In the genomic region with DNA sequence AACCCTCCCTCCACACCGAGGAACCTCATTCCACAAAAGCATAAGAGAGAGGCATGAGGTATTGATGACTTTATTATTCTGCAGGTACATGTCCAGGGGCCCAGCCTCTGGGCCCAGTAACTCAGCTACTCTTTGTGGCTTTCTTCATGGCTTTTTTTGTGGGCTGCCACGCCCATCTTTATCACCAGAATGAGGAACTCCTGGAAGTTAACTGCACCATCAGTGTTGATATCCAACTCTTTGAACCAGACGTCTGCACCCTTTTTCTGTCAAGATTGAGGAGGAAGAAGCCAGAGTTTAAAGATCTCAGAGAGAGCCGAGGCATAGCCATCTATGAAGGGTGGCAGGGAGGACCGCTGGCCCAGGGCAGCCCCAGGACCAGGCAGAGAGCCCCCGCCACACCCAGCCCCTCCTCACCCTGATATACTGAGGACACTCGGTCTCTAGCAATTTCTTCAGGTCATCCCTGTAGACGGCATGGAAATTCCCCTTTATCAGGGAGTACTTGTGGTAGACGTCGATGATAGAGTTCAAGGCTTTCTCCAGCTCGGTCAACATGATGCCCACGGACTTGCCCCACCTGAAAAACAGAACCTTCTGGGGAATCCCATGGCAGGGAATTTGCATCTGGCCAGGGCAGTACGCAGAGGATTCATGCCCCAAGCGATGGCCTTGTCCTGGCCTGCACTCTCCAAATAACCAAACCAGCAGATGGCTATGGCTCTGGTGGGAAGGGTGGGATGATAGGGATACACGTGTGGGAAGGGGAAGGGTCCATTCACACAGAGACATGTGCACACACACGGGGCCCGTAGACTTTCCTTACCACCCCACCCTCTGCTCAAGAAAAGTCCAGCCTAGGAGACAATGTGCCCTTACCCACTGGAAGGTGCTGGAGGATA, we compare ENCODE assay signal across 22 cellular contexts. TPM values are rescaled to one million over a fixed set of nuclear protein-coding genes. Genes with fewer than 3 reads are reported as not detected.
DNase-seq lines count a peak whose midpoint lies in the region; ATAC-seq and TF ChIP-seq lines count a peak whose summit lies in the region.
"Had no signal": no experiment of that assay in that cellular context is flagged by ENCODE, and none has a peak within 500 bp of the region (broad histone marks: within the 10 kb centered on the region; RNA-seq: fewer than 3 reads in every experiment).

No MANE protein-coding gene starts in this region.

- no peak overlapping the region for H2AFZ ChIP-seq in mammary epithelial cell (ENCODE audit: low read depth, low read length)
- H2AFZ ChIP-seq: neural progenitor cell had no signal

- peaks cover 0 to 2% (median 0%) of the 10 kb centered on the region in 7 donors for H3K9me3 Mint-ChIP-seq in CD14-positive monocyte
- H3K9me3 Mint-ChIP-seq: activated naive CD8-positive, alpha-beta T cell treated with anti-CD3 and anti-CD28 coated beads for 36 hours; neural progenitor cell had no signal

- H3K27me3 ChIP-seq in mammary epithelial cell (ENCODE audit: insufficient read depth, low read length) (no peaks in the 10 kb centered on the region), mononuclear cell (ENCODE audit: insufficient read depth, low read length) (no peaks in the 10 kb centered on the region), foreskin keratinocyte (peaks cover 7% of the 10 kb centered on the region)
- H3K27me3 ChIP-seq: body of pancreas, neural progenitor cell had no signal

- 64% methylated on average over 12 of the region's 17 CpGs for WGBS in mammary epithelial cell (ENCODE audit: low coverage, missing lambda C conversion rate)

- peaks cover 0 to 1% (median 0%) of the 10 kb centered on the region in 3 donors for H3K27me3 Mint-ChIP-seq in CD14-positive monocyte (ENCODE audit: low read depth in 3 of 3)

- H3K27ac ChIP-seq in mammary epithelial cell (ENCODE audit: insufficient read depth, low read depth, low read length) (no peak overlapping the region), foreskin keratinocyte (no peak overlapping the region)
- H3K27ac ChIP-seq: body of pancreas, C4-2B, epithelial cell of prostate, gastroesophageal sphincter, neural progenitor cell had no signal

- H3K27ac Mint-ChIP-seq in CD14-positive monocyte: peak overlapping the region; percentile 97 to 100 (median 99)
- H3K27ac Mint-ChIP-seq: activated CD4-positive, alpha-beta T cell treated with anti-CD3 and anti-CD28 coated beads for 36 hours; activated naive CD8-positive, alpha-beta T cell treated with anti-CD3 and anti-CD28 coated beads for 36 hours; neural progenitor cell had no signal

- in situ Hi-C loops in mammary epithelial cell (cut with MboI; ENCODE audit: low sequenced_read_pairs in 2 of 2): no loop called here

- no peaks in the 10 kb centered on the region for H3K36me3 ChIP-seq in mammary epithelial cell (ENCODE audit: insufficient read depth, low read length)
- H3K36me3 ChIP-seq: gastroesophageal sphincter, neural progenitor cell had no signal

- H3K9me3 ChIP-seq in mammary epithelial cell (replicated peaks; ENCODE audit: insufficient read depth, low read length) (no peaks in the 10 kb centered on the region), mononuclear cell (ENCODE audit: low read depth, low read length) (no peaks in the 10 kb centered on the region)
- H3K9me3 ChIP-seq: body of pancreas, gastroesophageal sphincter had no signal

- H4K20me1 ChIP-seq in mammary epithelial cell (ENCODE audit: insufficient read depth, low read length): no peaks in the 10 kb centered on the region

- BruUV-seq in mammary epithelial cell (replicated peaks; lab: Mats Ljungman, UMichigan): TSS peak; percentile 96

- peaks cover 95% of the 10 kb centered on the region for H3K4me1 Mint-ChIP-seq in CD14-positive monocyte
- H3K4me1 Mint-ChIP-seq: activated CD4-positive, alpha-beta T cell treated with anti-CD3 and anti-CD28 coated beads for 36 hours; activated naive CD8-positive, alpha-beta T cell treated with anti-CD3 and anti-CD28 coated beads for 36 hours; neural progenitor cell had no signal

- CTCF ChIA-PET in mammary epithelial cell (lab: Charles Lee; ENCODE audit: low non-redundant PET): no interaction called here

- ATAC-seq in GM21423 (IDR thresholded peaks at IDR 0.05; ENCODE audit: unreplicated experiment) (no peak), foreskin keratinocyte (no peak)
- ATAC-seq: activated CD4-positive, alpha-beta T cell treated with anti-CD3 and anti-CD28 coated beads for 36 hours; body of pancreas; gastroesophageal sphincter had no signal

- H3K79me2 ChIP-seq in mammary epithelial cell (ENCODE audit: insufficient read depth, low read length): no peaks in the 10 kb centered on the region

- H3K4me1 ChIP-seq in mammary epithelial cell (ENCODE audit: insufficient read depth, low read length) (peaks cover 52% of the 10 kb centered on the region), mononuclear cell (ENCODE audit: insufficient read depth, low read length) (peaks cover 87% of the 10 kb centered on the region), foreskin keratinocyte (peaks cover 15% of the 10 kb centered on the region)
- H3K4me1 ChIP-seq: body of pancreas, gastroesophageal sphincter, neural progenitor cell had no signal

- dilution Hi-C loops in mammary epithelial cell (cut with HindIII; ENCODE audit: low sequenced_read_pairs): no loop called here

- H3K4me3 ChIP-seq in mammary epithelial cell (replicated peaks in 1 of 3; ENCODE audit: insufficient read depth in 1 of 3, low read depth in 2 of 3, low read length in 3 of 3) (no peak overlapping the region), mononuclear cell (ENCODE audit: low read length) (peak overlapping the region; percentile 79)
- H3K4me3 ChIP-seq: body of pancreas, gastroesophageal sphincter, neural progenitor cell had no signal

- TF ChIP-seq CTCF in CD14-positive monocyte (IDR thresholded peaks at IDR 0.05): no peak
- TF ChIP-seq CTCF in mammary epithelial cell (conservative IDR thresholded peaks at IDR 0.05 in 1 of 2, IDR thresholded peaks at IDR 0.05 in 1 of 2; ENCODE audit: extremely low read depth in 1 of 2, insufficient read depth in 1 of 2, low read depth in 1 of 2, low read length in 2 of 2): no peak
- TF ChIP-seq CTCF in foreskin keratinocyte (conservative IDR thresholded peaks at IDR 0.05): no peak

- H3K9ac ChIP-seq in mammary epithelial cell (ENCODE audit: insufficient read depth, low read length): no peak overlapping the region
- H3K9ac ChIP-seq: neural progenitor cell had no signal

- H3K4me3 Mint-ChIP-seq in CD14-positive monocyte: peak overlapping the region; percentile 100
- H3K4me3 Mint-ChIP-seq: activated CD4-positive, alpha-beta T cell treated with anti-CD3 and anti-CD28 coated beads for 36 hours; activated naive CD8-positive, alpha-beta T cell treated with anti-CD3 and anti-CD28 coated beads for 36 hours; neural progenitor cell had no signal

- no peak for DNase-seq in CD14-positive monocyte (ENCODE audit: low spot score)
- peak; percentile 82 for DNase-seq in NOMO-1 treated with DMSO at 0.1 percent for 48 hours (lab: John Stamatoyannopoulos, UW; ENCODE audit: unreplicated experiment)
- no peak for DNase-seq in mammary epithelial cell
- DNase-seq in UCSD-AML1 (lab: John Stamatoyannopoulos, UW; ENCODE audit: unreplicated experiment): no peak
- DNase-seq in GOT3 (lab: John Stamatoyannopoulos, UW): no peak
- no peak for DNase-seq in foreskin keratinocyte
- DNase-seq: activated CD4-positive, alpha-beta T cell treated with anti-CD3 and anti-CD28 coated beads for 36 hours; activated naive CD8-positive, alpha-beta T cell treated with anti-CD3 and anti-CD28 coated beads for 36 hours; HCEC 1CT; IMR-90; MM.1S; T-helper 9 cell had no signal

- H3K36me3 Mint-ChIP-seq in CD14-positive monocyte: peaks cover 6 to 19% of the 10 kb centered on the region in 2 donors
- H3K36me3 Mint-ChIP-seq: activated naive CD8-positive, alpha-beta T cell treated with anti-CD3 and anti-CD28 coated beads for 36 hours; neural progenitor cell had no signal

- peak overlapping the region; percentile 36 for H3K4me2 ChIP-seq in mammary epithelial cell (ENCODE audit: insufficient read depth, low read depth, low read length)
- H3K4me2 ChIP-seq: neural progenitor cell had no signal

- intact Hi-C loops in CD14-positive monocyte (cut with micrococcal nuclease) (no loop called here), mammary epithelial cell (cut with micrococcal nuclease) (no loop called here)

RNA-seq across cellular contexts. Expression of a gene that starts 0.6 kb away (rescaled TPM):
- over 10,000 TPM; 27,689 to 30,135 TPM for polyA plus RNA-seq in CD14-positive monocyte
- 100 to 1,000 TPM in 1 of 2 donors, 1 to 10 TPM in 1; 4.0 to 363 TPM for total RNA-seq in mammary epithelial cell
- polyA plus RNA-seq in mammary epithelial cell: 133 TPM
- polyA minus RNA-seq in mammary epithelial cell: 9.8 TPM
- total RNA-seq in mononuclear cell: 801 TPM
- 4.1 and 6.2 TPM in 2 replicates for total RNA-seq in foreskin keratinocyte
- 5.5 and 6.2 TPM in 2 replicates for polyA plus RNA-seq in foreskin keratinocyte
- total RNA-seq: activated CD4-positive, alpha-beta T cell treated with anti-CD3 and anti-CD28 coated beads for 36 hours; activated naive CD8-positive, alpha-beta T cell treated with anti-CD3 and anti-CD28 coated beads for 36 hours; IMR-90; NCI-H460; renal cortical epithelial cell; SK-MEL-5 had no signal
- polyA plus RNA-seq: IMR-90 had no signal

RNA-seq across cellular contexts. Expression of a gene that starts 14.8 kb away (rescaled TPM):
- polyA plus RNA-seq in CD14-positive monocyte (1,000 to 10,000 TPM; 2,543 to 2,834 TPM), mammary epithelial cell (1.0 TPM), foreskin keratinocyte (not detected in 2 replicates)
- total RNA-seq in mammary epithelial cell (under 1 TPM in 1 of 2 donors, not detected in 1; 0.66 TPM), mononuclear cell (428 TPM), foreskin keratinocyte (not detected in 2 replicates)
- not detected for polyA minus RNA-seq in mammary epithelial cell
- total RNA-seq: activated CD4-positive, alpha-beta T cell treated with anti-CD3 and anti-CD28 coated beads for 36 hours; activated naive CD8-positive, alpha-beta T cell treated with anti-CD3 and anti-CD28 coated beads for 36 hours; body of pancreas; IMR-90; NCI-H460; renal cortical epithelial cell; SK-MEL-5 had no signal
- polyA plus RNA-seq: IMR-90 had no signal

RNA-seq across cellular contexts. Expression of a gene that starts 26.1 kb away (rescaled TPM):
- polyA plus RNA-seq in CD14-positive monocyte (not detected), mammary epithelial cell (not detected), foreskin keratinocyte (not detected in 2 replicates)
- total RNA-seq in mammary epithelial cell (not detected), mononuclear cell (not detected), foreskin keratinocyte (not detected in 2 replicates)
- polyA minus RNA-seq in mammary epithelial cell: not detected
- total RNA-seq: activated CD4-positive, alpha-beta T cell treated with anti-CD3 and anti-CD28 coated beads for 36 hours; activated naive CD8-positive, alpha-beta T cell treated with anti-CD3 and anti-CD28 coated beads for 36 hours; body of pancreas; IMR-90; NCI-H460; renal cortical epithelial cell; SK-MEL-5 had no signal
- polyA plus RNA-seq: IMR-90 had no signal

RNA-seq across cellular contexts. Expression of a gene that starts 32.6 kb away (rescaled TPM):
- polyA plus RNA-seq in CD14-positive monocyte (over 10,000 TPM; 40,800 to 43,602 TPM), mammary epithelial cell (694 TPM), foreskin keratinocyte (16.0 and 21.7 TPM in 2 replicates)
- total RNA-seq in mammary epithelial cell (100 to 1,000 TPM in 1 of 2 donors, 10 to 100 TPM in 1; 95.5 to 606 TPM), mononuclear cell (5,352 TPM), foreskin keratinocyte (12.1 and 19.1 TPM in 2 replicates)
- polyA minus RNA-seq in mammary epithelial cell: 47.9 TPM
- total RNA-seq: activated CD4-positive, alpha-beta T cell treated with anti-CD3 and anti-CD28 coated beads for 36 hours; activated naive CD8-positive, alpha-beta T cell treated with anti-CD3 and anti-CD28 coated beads for 36 hours; IMR-90; SK-MEL-5 had no signal
- polyA plus RNA-seq: IMR-90 had no signal

RNA-seq across cellular contexts. Expression of a gene that starts 41.6 kb away (rescaled TPM):
- not detected for polyA plus RNA-seq in CD14-positive monocyte
- total RNA-seq in mammary epithelial cell: under 1 TPM; 0.17 to 0.87 TPM
- 0.11 TPM for polyA plus RNA-seq in mammary epithelial cell
- not detected for polyA minus RNA-seq in mammary epithelial cell
- total RNA-seq in mononuclear cell: not detected
- 0.07 and 0.27 TPM in 2 replicates for total RNA-seq in foreskin keratinocyte
- 0.13 and 0.44 TPM in 2 replicates for polyA plus RNA-seq in foreskin keratinocyte
- total RNA-seq: activated naive CD8-positive, alpha-beta T cell treated with anti-CD3 and anti-CD28 coated beads for 36 hours; body of pancreas; gastroesophageal sphincter; IMR-90; NCI-H460; renal cortical epithelial cell; SK-MEL-5 had no signal
- polyA plus RNA-seq: IMR-90 had no signal

Comparison
In these comparisons a context has a peak if more than half of its experiments do, and no peak if none do; other contexts are left out.
1. RNA of a gene that starts 14.8 kb away (total RNA-seq): 428 TPM in mononuclear cell (single experiment); 0.66 TPM in mammary epithelial cell and not detected in foreskin keratinocyte; every median in the first group is over 100 times any median in the second.